In genomic region chr6:135321012-135321621, GRCh38 we compare ENCODE assay signal across 1 cellular context.
TF ChIP-seq lines count a peak whose summit lies in the region.

No MANE protein-coding gene starts in this region.

TF ChIP-seq in K562, 482 proteins besides CTCF, POLR2A, EP300 and RAD21 (continued from another document and continues in another):
- TF ChIP-seq USF2 (CRISPR knock-in tag; IDR thresholded peaks at IDR 0.05), result no peak
- no peak for TF ChIP-seq KDM2B (CRISPR knock-in tag; IDR thresholded peaks at IDR 0.05)
- no peak for TF ChIP-seq ETS1 (conservative IDR thresholded peaks at IDR 0.05; ENCODE audit: control insufficient read depth, low read depth, low read length)
- TF ChIP-seq, protein P1, sequence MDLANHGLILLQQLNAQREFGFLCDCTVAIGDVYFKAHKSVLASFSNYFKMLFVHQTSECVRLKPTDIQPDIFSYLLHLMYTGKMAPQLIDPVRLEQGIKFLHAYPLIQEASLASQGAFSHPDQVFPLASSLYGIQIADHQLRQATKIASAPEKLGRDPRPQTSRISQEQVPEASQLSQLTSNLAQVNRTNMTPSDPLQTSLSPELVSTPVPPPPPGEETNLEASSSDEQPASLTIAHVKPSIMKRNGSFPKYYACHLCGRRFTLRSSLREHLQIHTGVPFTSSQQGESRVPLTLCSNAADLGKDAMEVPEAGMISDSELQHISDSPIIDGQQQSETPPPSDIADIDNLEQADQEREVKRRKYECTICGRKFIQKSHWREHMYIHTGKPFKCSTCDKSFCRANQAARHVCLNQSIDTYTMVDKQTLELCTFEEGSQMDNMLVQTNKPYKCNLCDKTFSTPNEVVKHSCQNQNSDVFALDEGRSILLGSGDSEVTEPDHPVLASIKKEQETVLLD (IDR thresholded peaks at IDR 0.05), result peak; percentile 41; the same call in 1 of the 2 replicates
- TF ChIP-seq IRF2 (CRISPR knock-in tag; IDR thresholded peaks at IDR 0.05), result no peak
- 0 out of 2 replicates have a peak, but pooled peaks have one; percentile 59 for TF ChIP-seq HDGF (IDR thresholded peaks at IDR 0.05)
- TF ChIP-seq ZNF316 (IDR thresholded peaks at IDR 0.05), result peak; percentile 82
- TF ChIP-seq ZNF780A (CRISPR knock-in tag; IDR thresholded peaks at IDR 0.05), result no peak
- no peak for TF ChIP-seq ZNF398 (CRISPR knock-in tag; IDR thresholded peaks at IDR 0.05)
- TF ChIP-seq, protein P2, sequence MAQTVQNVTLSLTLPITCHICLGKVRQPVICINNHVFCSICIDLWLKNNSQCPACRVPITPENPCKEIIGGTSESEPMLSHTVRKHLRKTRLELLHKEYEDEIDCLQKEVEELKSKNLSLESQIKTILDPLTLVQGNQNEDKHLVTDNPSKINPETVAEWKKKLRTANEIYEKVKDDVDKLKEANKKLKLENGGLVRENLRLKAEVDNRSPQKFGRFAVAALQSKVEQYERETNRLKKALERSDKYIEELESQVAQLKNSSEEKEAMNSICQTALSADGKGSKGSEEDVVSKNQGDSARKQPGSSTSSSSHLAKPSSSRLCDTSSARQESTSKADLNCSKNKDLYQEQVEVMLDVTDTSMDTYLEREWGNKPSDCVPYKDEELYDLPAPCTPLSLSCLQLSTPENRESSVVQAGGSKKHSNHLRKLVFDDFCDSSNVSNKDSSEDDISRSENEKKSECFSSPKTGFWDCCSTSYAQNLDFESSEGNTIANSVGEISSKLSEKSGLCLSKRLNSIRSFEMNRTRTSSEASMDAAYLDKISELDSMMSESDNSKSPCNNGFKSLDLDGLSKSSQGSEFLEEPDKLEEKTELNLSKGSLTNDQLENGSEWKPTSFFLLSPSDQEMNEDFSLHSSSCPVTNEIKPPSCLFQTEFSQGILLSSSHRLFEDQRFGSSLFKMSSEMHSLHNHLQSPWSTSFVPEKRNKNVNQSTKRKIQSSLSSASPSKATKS (CRISPR knock-in tag; IDR thresholded peaks at IDR 0.05), result no peak
- no peak for TF ChIP-seq ARID4B (CRISPR knock-in tag; IDR thresholded peaks at IDR 0.05)
- no peak for TF ChIP-seq CHD2 (IDR thresholded peaks at IDR 0.05; ENCODE audit: low read depth, low read length)
- TF ChIP-seq TBL1XR1 (IDR thresholded peaks at IDR 0.05; ENCODE audit: low read length in 2 of 2), result peak in 1 of 2 experiments; percentile 61; a peak in 1 of 4 replicates
- TF ChIP-seq EHMT2 (IDR thresholded peaks at IDR 0.05), result peak; percentile 69
- TF ChIP-seq ATF1 (CRISPR knock-in tag; IDR thresholded peaks at IDR 0.05), result no peak
- TF ChIP-seq ATF1 (tag; IDR thresholded peaks at IDR 0.05), result peak; percentile 49
- TF ChIP-seq, protein P3, sequence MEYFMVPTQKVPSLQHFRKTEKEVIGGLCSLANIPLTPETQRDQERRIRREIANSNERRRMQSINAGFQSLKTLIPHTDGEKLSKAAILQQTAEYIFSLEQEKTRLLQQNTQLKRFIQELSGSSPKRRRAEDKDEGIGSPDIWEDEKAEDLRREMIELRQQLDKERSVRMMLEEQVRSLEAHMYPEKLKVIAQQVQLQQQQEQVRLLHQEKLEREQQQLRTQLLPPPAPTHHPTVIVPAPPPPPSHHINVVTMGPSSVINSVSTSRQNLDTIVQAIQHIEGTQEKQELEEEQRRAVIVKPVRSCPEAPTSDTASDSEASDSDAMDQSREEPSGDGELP (CRISPR knock-in tag; IDR thresholded peaks at IDR 0.05; ENCODE audit: borderline replicate concordance), result peak; percentile 25; the same call in 1 of the 2 replicates
- no peak for TF ChIP-seq ZNF280B (CRISPR knock-in tag; IDR thresholded peaks at IDR 0.05)
- TF ChIP-seq TAF1 (IDR thresholded peaks at IDR 0.05; ENCODE audit: control insufficient read depth, extremely low read depth, insufficient read depth, low read length, severe bottlenecking), result peak; percentile 35
- no peak for TF ChIP-seq ZNF324 (CRISPR knock-in tag; IDR thresholded peaks at IDR 0.05)
- no peak for TF ChIP-seq ILK (tag; IDR thresholded peaks at IDR 0.05; ENCODE audit: borderline replicate concordance, low read depth)
- TF ChIP-seq ARID3B (CRISPR knock-in tag; IDR thresholded peaks at IDR 0.05; ENCODE audit: borderline replicate concordance), result no peak
- no peak for TF ChIP-seq ZBTB1 (CRISPR knock-in tag; IDR thresholded peaks at IDR 0.05; ENCODE audit: borderline replicate concordance, low read depth)
- TF ChIP-seq JUNB (CRISPR knock-in tag; conservative IDR thresholded peaks at IDR 0.05), result no peak
- no peak for TF ChIP-seq JUN (IDR thresholded peaks at IDR 0.05; ENCODE audit: borderline replicate concordance, low read depth, low read length)
- no peak for TF ChIP-seq JUN (CRISPR knock-in tag; IDR thresholded peaks at IDR 0.05; ENCODE audit: borderline replicate concordance)
- TF ChIP-seq KAT2B (IDR thresholded peaks at IDR 0.05; ENCODE audit: low read depth, low read length), result no peak
- TF ChIP-seq, protein P4, sequence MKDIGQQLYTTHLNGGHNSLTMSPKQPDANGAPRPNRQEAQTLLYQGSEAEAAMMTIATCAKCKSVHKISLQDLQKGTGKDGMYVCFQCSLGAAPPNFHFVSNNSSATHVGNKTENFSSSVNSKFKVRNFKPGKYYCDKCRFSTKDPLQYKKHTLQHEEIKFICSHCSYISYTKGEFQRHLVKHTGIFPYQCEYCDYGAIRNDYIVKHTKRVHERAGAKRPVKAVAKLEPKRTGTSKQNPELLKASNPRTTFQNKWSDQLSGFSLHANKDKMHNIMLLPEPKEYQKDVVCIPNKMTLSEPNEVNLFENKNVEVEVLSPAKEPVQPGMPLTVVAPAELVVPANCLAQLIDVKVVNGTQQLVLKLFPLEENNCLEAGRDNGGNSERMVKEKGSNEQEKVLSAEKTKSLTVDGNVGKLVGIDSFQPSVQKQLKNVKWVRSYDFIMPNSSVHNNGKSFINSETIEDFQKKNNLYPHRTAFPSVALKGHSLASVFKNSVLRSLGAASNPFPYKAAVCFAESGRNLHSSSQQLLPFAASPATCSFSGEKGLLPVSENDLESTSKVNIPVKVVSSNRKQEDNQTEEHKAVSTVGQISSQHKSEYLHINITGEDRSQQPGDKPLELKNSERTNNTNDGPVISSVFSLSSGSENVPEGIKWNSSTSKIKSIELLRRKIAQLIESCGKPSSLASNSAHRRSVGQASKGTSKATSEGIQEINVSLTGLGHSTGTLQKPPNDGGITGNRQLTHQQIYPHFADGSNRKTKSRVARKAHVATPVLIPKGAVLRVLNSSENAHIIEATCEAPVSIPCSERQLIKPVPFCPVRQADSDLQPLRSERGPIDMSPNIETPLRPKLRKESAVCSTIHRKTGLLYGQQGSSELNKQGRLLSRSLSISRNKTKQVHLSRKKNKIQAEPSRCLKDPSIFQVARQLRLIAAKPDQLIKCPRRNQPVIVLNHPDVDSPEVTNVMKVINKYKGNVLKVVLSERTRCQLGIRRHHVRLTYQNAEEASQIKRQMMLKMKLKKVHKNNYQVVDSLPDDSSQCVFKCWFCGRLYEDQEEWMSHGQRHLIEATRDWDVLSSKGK (CRISPR knock-in tag; IDR thresholded peaks at IDR 0.05), result no peak
- 0 out of 2 replicates have a peak, but pooled peaks have one; percentile 26 for TF ChIP-seq HES1 (IDR thresholded peaks at IDR 0.05; ENCODE audit: low read depth)
- TF ChIP-seq FUS (optimal IDR thresholded peaks at IDR 0.05; ENCODE audit: low read depth, low read length), result no peak
- TF ChIP-seq GATA2 (CRISPR knock-in tag; IDR thresholded peaks at IDR 0.05), result peak; percentile 64; the same call in 1 of the 2 replicates
